19 cellular contexts compared by ENCODE assay signal in genomic region chr11:116694017-116694725, GRCh38.
DNase-seq lines count a peak whose midpoint lies in the region; ATAC-seq and TF ChIP-seq lines count a peak whose summit lies in the region.
"Had no signal": no experiment of that assay in that cellular context is flagged by ENCODE, and none has a peak within 500 bp of the region (broad histone marks: within the 10 kb centered on the region; RNA-seq: fewer than 3 reads in every experiment).

No MANE protein-coding gene starts in this region.

- H3K27ac Mint-ChIP-seq in activated CD8-positive, alpha-beta memory T cell treated with anti-CD3 and anti-CD28 coated beads, Interleukin-2, amount 10 ng/mL, durations not matched to agents 7 days and 5 days, result no peak overlapping the region
- H3K27ac Mint-ChIP-seq: CD4-positive, alpha-beta memory T cell; HFFc6 had no signal

- POLR2A ChIA-PET in PC-3 (lab: Charles Lee; ENCODE audit: unreplicated experiment), result no interaction called here

- DNase-seq in activated CD8-positive, alpha-beta memory T cell treated with anti-CD3 and anti-CD28 coated beads for 24 hours, result peak; percentile 42
- DNase-seq in activated CD8-positive, alpha-beta memory T cell treated with anti-CD3 and anti-CD28 coated beads, Interleukin-2, amount 10 ng/mL, durations not matched to agents 7 days and 5 days, result no peak
- DNase-seq in PC-3 (no peak), epithelial cell of prostate (ENCODE audit: low read depth, low spot score) (no peak), sigmoid colon (peak; percentile 22), occipital lobe (lab: John Stamatoyannopoulos, UW) (no peak), left colon (no peak)
- DNase-seq in activated CD4-positive, CD25-positive, alpha-beta regulatory T cell treated with anti-CD3 and anti-CD28 coated beads, Interleukin-2, amount 50 U/mL, for 72 hours, result no peak
- DNase-seq: CD4-positive, alpha-beta memory T cell; EL; HFFc6; KG1; MV-4-11; NCI-H187; NCI-H524; NCI-H82; OCI-M1; SIG-M5 had no signal

- no peak for TF ChIP-seq POLR2A in sigmoid colon (IDR thresholded peaks at IDR 0.05)

- H3K9me2 ChIP-seq in PC-3 (replicated peaks; ENCODE audit: low read length), result no peaks in the 10 kb centered on the region

- H3K4me1 ChIP-seq in PC-3 (ENCODE audit: insufficient read depth, low read length) (peaks cover 42% of the 10 kb centered on the region), sigmoid colon (no peaks in the 10 kb centered on the region)

- H3K4me3 ChIP-seq in PC-3 (ENCODE audit: low read length) (no peak overlapping the region), sigmoid colon (no peak overlapping the region)

- TF ChIP-seq EP300 in sigmoid colon (IDR thresholded peaks at IDR 0.05), result no peak

- H4K20me1 ChIP-seq in PC-3 (ENCODE audit: low read length), result no peaks in the 10 kb centered on the region

- BruUV-seq in PC-3 (replicated peaks; lab: Mats Ljungman, UMichigan), result no TSS peak

- H3K9ac ChIP-seq in PC-3 (ENCODE audit: low read length), result no peak overlapping the region

- H3K4me1 Mint-ChIP-seq in activated CD8-positive, alpha-beta memory T cell treated with anti-CD3 and anti-CD28 coated beads, Interleukin-2, amount 10 ng/mL, durations not matched to agents 7 days and 5 days, result no peaks in the 10 kb centered on the region

- H2AFZ ChIP-seq in PC-3 (ENCODE audit: low read length), result no peak overlapping the region

- H3K4me2 ChIP-seq in PC-3 (ENCODE audit: low read length), result peak overlapping the region; percentile 35; the same call in 1 of the 2 replicates

- no peaks in the 10 kb centered on the region for H3K27me3 ChIP-seq in PC-3 (ENCODE audit: low read length)
- H3K27me3 ChIP-seq in sigmoid colon, result no peaks in the 10 kb centered on the region

- H3K79me2 ChIP-seq in PC-3 (ENCODE audit: low read length), result no peaks in the 10 kb centered on the region

- no peak overlapping the region for H3K4me3 Mint-ChIP-seq in activated CD8-positive, alpha-beta memory T cell treated with anti-CD3 and anti-CD28 coated beads, Interleukin-2, amount 10 ng/mL, durations not matched to agents 7 days and 5 days
- H3K4me3 Mint-ChIP-seq: CD4-positive, alpha-beta memory T cell; HFFc6 had no signal

- H3K27ac ChIP-seq in PC-3 (ENCODE audit: low read length) (no peak overlapping the region; the same call in 1 of the 2 replicates), epithelial cell of prostate (peak overlapping the region; percentile 62), sigmoid colon (no peak overlapping the region)

- TF ChIP-seq CTCF in PC-3 (conservative IDR thresholded peaks at IDR 0.05; ENCODE audit: low read depth, low read length) (no peak), sigmoid colon (IDR thresholded peaks at IDR 0.05) (no peak)

- no peaks in the 10 kb centered on the region for H3F3A ChIP-seq in PC-3 (ENCODE audit: low read length, unreplicated experiment)

- H3K27me3 Mint-ChIP-seq in activated CD8-positive, alpha-beta memory T cell treated with anti-CD3 and anti-CD28 coated beads, Interleukin-2, amount 10 ng/mL, durations not matched to agents 7 days and 5 days, result no peaks in the 10 kb centered on the region

- H3K36me3 Mint-ChIP-seq in activated CD8-positive, alpha-beta memory T cell treated with anti-CD3 and anti-CD28 coated beads, Interleukin-2, amount 10 ng/mL, durations not matched to agents 7 days and 5 days, result no peaks in the 10 kb centered on the region
- H3K36me3 Mint-ChIP-seq: CD4-positive, alpha-beta memory T cell had no signal

- intact Hi-C loops in PC-3 (cut with micrococcal nuclease) (loop anchor here (5.0 kb wide), 1 partner anchor 477 kb away; no protein-coding TSS in a partner anchor), sigmoid colon (cut with DNase I) (loop anchor here (10.0 kb wide), 3 partner anchors 419 to 699 kb away; no protein-coding TSS in a partner anchor), left colon (cut with DNase I, micrococcal nuclease) (no loop called here)

- CTCF ChIA-PET in activated CD8-positive, alpha-beta memory T cell treated with anti-CD3 and anti-CD28 coated beads, Interleukin-2, amount 10 ng/mL, durations not matched to agents 7 days and 5 days (lab: Charles Lee), result no interaction called here
- CTCF ChIA-PET in PC-3 (lab: Charles Lee), result no interaction called here

- H3K9me3 ChIP-seq in PC-3 (ENCODE audit: low read length) (no peaks in the 10 kb centered on the region), sigmoid colon (no peaks in the 10 kb centered on the region)

- ATAC-seq in activated CD8-positive, alpha-beta memory T cell treated with anti-CD3 and anti-CD28 coated beads, Interleukin-2, amount 10 ng/mL, durations not matched to agents 7 days and 5 days, result no peak
- ATAC-seq in PC-3, result no peak
- no peak for ATAC-seq in left colon
- ATAC-seq: HepG2 had no signal

- WGBS in sigmoid colon, 2 donors, result 59 to 72% methylated on average over 7 of the region's 7 CpGs

- H3K36me3 ChIP-seq in PC-3 (ENCODE audit: low read depth, low read length), result no peaks in the 10 kb centered on the region
- no peaks in the 10 kb centered on the region for H3K36me3 ChIP-seq in sigmoid colon

- H3K9me3 Mint-ChIP-seq in activated CD8-positive, alpha-beta memory T cell treated with anti-CD3 and anti-CD28 coated beads, Interleukin-2, amount 10 ng/mL, durations not matched to agents 7 days and 5 days (ENCODE audit: low read depth), result no peaks in the 10 kb centered on the region
- H3K9me3 Mint-ChIP-seq: CD4-positive, alpha-beta memory T cell; HFFc6 had no signal

Comparison
In these comparisons a context has a peak if more than half of its experiments do, and no peak if none do; other contexts are left out.
1. DNase-seq: peak in activated CD8-positive, alpha-beta memory T cell treated with anti-CD3 and anti-CD28 coated beads for 24 hours (single experiment) and sigmoid colon (single experiment); none in activated CD8-positive, alpha-beta memory T cell treated with anti-CD3 and anti-CD28 coated beads, Interleukin-2, amount 10 ng/mL, durations not matched to agents 7 days and 5 days (single experiment), PC-3 (single experiment), epithelial cell of prostate (single experiment), activated CD4-positive, CD25-positive, alpha-beta regulatory T cell treated with anti-CD3 and anti-CD28 coated beads, Interleukin-2, amount 50 U/mL, for 72 hours (single experiment), occipital lobe (single experiment) and left colon (0 of 2).
2. intact Hi-C loops: an anchor here in PC-3 (5.0 kb wide) and sigmoid colon (10.0 kb wide); none called in left colon.